25 cellular contexts compared by ENCODE assay signal in the genomic region with DNA sequence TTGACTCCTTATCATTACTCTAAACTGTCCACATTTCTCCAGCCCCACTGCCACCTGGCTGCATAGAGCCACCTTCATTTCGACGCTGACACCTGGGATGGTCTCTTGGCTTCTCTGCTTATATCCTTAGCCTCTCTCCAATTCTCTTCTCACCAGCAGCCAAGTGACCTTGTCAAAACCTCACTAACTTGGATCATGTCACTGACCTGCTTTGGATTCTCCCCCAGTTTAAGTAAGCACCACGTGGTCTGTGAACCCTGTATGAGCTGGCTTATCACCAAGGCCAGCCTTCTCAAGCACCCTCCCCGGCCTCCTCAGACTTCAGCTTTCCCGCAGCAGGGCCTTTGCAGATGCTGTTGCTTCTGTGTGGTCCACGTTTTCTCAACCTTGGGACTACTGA.
"Had no signal": no experiment of that assay in that cellular context is flagged by ENCODE, and none has a peak within 500 bp of the region (broad histone marks: within the 10 kb centered on the region; RNA-seq: fewer than 3 reads in every experiment).

No MANE protein-coding gene starts in this region.

- H3K9me3 Mint-ChIP-seq: activated CD4-positive, alpha-beta memory T cell treated with anti-CD3 and anti-CD28 coated beads, Interleukin-2, amount 10 ng/mL, durations not matched to agents 7 days and 5 days; activated CD4-positive, alpha-beta T cell treated with anti-CD3 and anti-CD28 coated beads, Interleukin-2, amount 10 ng/mL, durations not matched to agents 24 days and 14 days; activated T-cell treated with anti-CD3 and anti-CD28 coated beads, Interleukin-2, amount 50 U/mL, for 4 hours; activated T-helper 17 cell treated with anti-CD3 and anti-CD28 coated beads, Interleukin-2, amount 50 U/mL, for 72 hours; natural killer cell; stimulated activated naive CD8-positive, alpha-beta T cell treated with anti-CD3 and anti-CD28 coated beads, Interleukin-15, Interleukin-2, amounts not matched to agents 100 ng/mL and 50 ng/mL, for 24 hours had no signal

- H3K36me3 ChIP-seq: colonic mucosa, lower lobe of right lung had no signal

- H3K27ac Mint-ChIP-seq: activated CD4-positive, alpha-beta memory T cell treated with anti-CD3 and anti-CD28 coated beads, Interleukin-2, amount 10 ng/mL, durations not matched to agents 7 days and 5 days; activated T-helper 17 cell treated with anti-CD3 and anti-CD28 coated beads, Interleukin-2, amount 50 U/mL, for 72 hours; natural killer cell; stimulated activated naive CD8-positive, alpha-beta T cell treated with anti-CD3 and anti-CD28 coated beads, Interleukin-15, Interleukin-2, amounts not matched to agents 100 ng/mL and 50 ng/mL, for 24 hours had no signal

- ATAC-seq: activated CD4-positive, CD25-positive, alpha-beta regulatory T cell treated with anti-CD3 and anti-CD28 coated beads, Interleukin-2, amount 50 U/mL, for 24 hours; activated T-cell treated with anti-CD3 and anti-CD28 coated beads, Interleukin-2, amount 50 U/mL, for 4 hours; activated T-helper 17 cell treated with anti-CD3 and anti-CD28 coated beads, Interleukin-2, amount 50 U/mL, for 72 hours; esophagus mucosa; heart left ventricle; lower lobe of right lung; natural killer cell; right cardiac atrium; upper lobe of right lung had no signal

- H3K27me3 ChIP-seq: colonic mucosa, dorsolateral prefrontal cortex, heart left ventricle, spleen, upper lobe of right lung had no signal

- H3K27me3 Mint-ChIP-seq: activated CD4-positive, alpha-beta memory T cell treated with anti-CD3 and anti-CD28 coated beads, Interleukin-2, amount 10 ng/mL, durations not matched to agents 7 days and 5 days; activated CD4-positive, alpha-beta T cell treated with anti-CD3 and anti-CD28 coated beads, Interleukin-2, amount 10 ng/mL, durations not matched to agents 24 days and 14 days; activated T-helper 17 cell treated with anti-CD3 and anti-CD28 coated beads, Interleukin-2, amount 50 U/mL, for 72 hours; stimulated activated naive CD8-positive, alpha-beta T cell treated with anti-CD3 and anti-CD28 coated beads, Interleukin-15, Interleukin-2, amounts not matched to agents 100 ng/mL and 50 ng/mL, for 24 hours had no signal

- H3K4me3 ChIP-seq: colonic mucosa, dorsolateral prefrontal cortex, heart left ventricle, lower lobe of right lung, spleen, upper lobe of right lung had no signal

- H3K4me3 Mint-ChIP-seq: activated CD4-positive, alpha-beta memory T cell treated with anti-CD3 and anti-CD28 coated beads, Interleukin-2, amount 10 ng/mL, durations not matched to agents 7 days and 5 days; activated CD4-positive, alpha-beta T cell treated with anti-CD3 and anti-CD28 coated beads, Interleukin-2, amount 10 ng/mL, durations not matched to agents 24 days and 14 days; activated T-cell treated with anti-CD3 and anti-CD28 coated beads, Interleukin-2, amount 50 U/mL, for 4 hours; activated T-helper 17 cell treated with anti-CD3 and anti-CD28 coated beads, Interleukin-2, amount 50 U/mL, for 72 hours; natural killer cell; stimulated activated naive CD8-positive, alpha-beta T cell treated with anti-CD3 and anti-CD28 coated beads, Interleukin-15, Interleukin-2, amounts not matched to agents 100 ng/mL and 50 ng/mL, for 24 hours had no signal

- H3K4me1 Mint-ChIP-seq: activated CD4-positive, alpha-beta memory T cell treated with anti-CD3 and anti-CD28 coated beads, Interleukin-2, amount 10 ng/mL, durations not matched to agents 7 days and 5 days; activated T-helper 17 cell treated with anti-CD3 and anti-CD28 coated beads, Interleukin-2, amount 50 U/mL, for 72 hours had no signal

- H3K9me3 ChIP-seq: colonic mucosa, heart left ventricle, lower lobe of right lung, spleen, upper lobe of right lung had no signal

- FAIRE-seq: TTC549 had no signal

- DNase-seq: activated CD4-positive, alpha-beta memory T cell treated with anti-CD3 and anti-CD28 coated beads, Interleukin-2, amount 10 ng/mL, durations not matched to agents 7 days and 5 days; activated CD4-positive, alpha-beta T cell treated with anti-CD3 and anti-CD28 coated beads, Interleukin-2, amount 10 ng/mL, durations not matched to agents 24 days and 14 days; activated gamma-delta T cell treated with Interleukin-2 at 50 U/mL for 16 hours; activated naive CD4-positive, alpha-beta T cell treated with anti-CD3 and anti-CD28 coated beads, Interleukin-2, amount 50 U/mL, for 16 hours; activated T-cell treated with anti-CD3 and anti-CD28 coated beads, Interleukin-2, amount 50 U/mL, for 4 hours; anterior cingulate cortex; colonic mucosa; dorsolateral prefrontal cortex; effector memory CD4-positive, alpha-beta T cell; foreskin fibroblast; heart left ventricle; lower lobe of right lung; mesenchymal stem cell; natural killer cell; posterior cingulate gyrus; right cardiac atrium; spleen; substantia nigra; upper lobe of right lung; WERI-Rb-1 had no signal

- H3K4me1 ChIP-seq: colonic mucosa, lower lobe of right lung, upper lobe of right lung had no signal

- H3K27ac ChIP-seq: colonic mucosa, heart left ventricle, lower lobe of right lung, spleen, upper lobe of right lung, WERI-Rb-1 had no signal
